Comparison of ENCODE assay signal across 26 cellular contexts in the genomic region with DNA sequence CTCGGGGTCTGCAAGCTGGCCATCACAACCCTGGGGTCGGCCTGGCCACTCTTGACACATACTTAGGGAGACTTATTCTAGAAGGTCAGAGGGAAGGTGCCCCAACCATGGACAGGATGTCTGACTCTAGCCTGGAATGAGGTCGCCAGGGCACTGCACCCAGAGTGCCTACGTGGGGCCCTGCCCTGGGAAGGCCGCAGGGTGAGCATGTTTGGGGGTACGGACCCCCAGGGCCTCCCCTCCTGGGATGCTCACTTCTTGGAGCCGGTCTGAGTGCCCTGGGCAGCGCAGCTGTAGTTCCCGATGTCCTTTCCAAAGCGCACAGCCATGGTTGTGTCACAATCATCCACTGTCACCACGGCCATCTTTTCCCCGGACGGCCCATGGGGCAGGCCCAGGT.
"Had no signal": no experiment of that assay in that cellular context is flagged by ENCODE, and none has a peak within 500 bp of the region (broad histone marks: within the 10 kb centered on the region; RNA-seq: fewer than 3 reads in every experiment).

No MANE protein-coding gene starts in this region.

- ATAC-seq: stimulated activated effector memory CD8-positive, alpha-beta T cell treated with anti-CD3 and anti-CD28 coated beads, Interleukin-12 subunit alpha, Interleukin-12 subunit beta, amount 100 ng/mL, for 72 hours; stimulated activated memory B cell treated with anti-CD40 and anti-IgM and Interleukin-4, amounts not matched to agents 10 μg/mL and 1 μg/mL and 100 μg/mL, for 72 hours; stimulated activated naive B cell treated with anti-CD40 and anti-IgM and Interleukin-4, amounts not matched to agents 10 μg/mL and 1 μg/mL and 100 μg/mL, for 72 hours; stimulated activated naive CD8-positive, alpha-beta T cell treated with anti-CD3 and anti-CD28 coated beads, Interleukin-15, amount 100 ng/mL, for 72 hours; stimulated activated naive CD8-positive, alpha-beta T cell treated with anti-CD3 and anti-CD28 coated beads, Interleukin-15, Interleukin-2, amounts not matched to agents 100 U/mL and 50 U/mL, for 24 hours; upper lobe of right lung had no signal

- H3K27me3 ChIP-seq: suprapubic skin, testis, thyroid gland, tibial nerve, transverse colon, upper lobe of left lung, upper lobe of right lung, uterus, vagina had no signal

- DNase-seq: stimulated activated CD4-positive, alpha-beta T cell treated with anti-CD3 and anti-CD28 coated beads, Interleukin-2, amount 100 ng/mL, for 48 hours; stimulated activated CD4-positive, alpha-beta T cell treated with anti-CD3 and anti-CD28 coated beads, Interleukin-4, amount 100 ng/mL, for 1 hour; stimulated activated CD4-positive, alpha-beta T cell treated with anti-CD3 and anti-CD28 coated beads, Interleukin-4, amount 100 ng/mL, for 24 hours; stimulated activated CD4-positive, alpha-beta T cell treated with anti-CD3 and anti-CD28 coated beads, Interleukin-4, amount 100 ng/mL, for 4 hours; stimulated activated CD8-positive, alpha-beta memory T cell treated with anti-CD3 and anti-CD28 coated beads, Interleukin-4, amount 100 ng/mL, for 48 hours; stimulated activated naive B cell treated with anti-CD40 and anti-IgM and Interleukin-4, amounts not matched to agents 10 μg/mL and 1 μg/mL and 100 μg/mL, for 72 hours; stimulated activated naive CD4-positive, alpha-beta T cell; stimulated activated naive CD4-positive, alpha-beta T cell treated with Interleukin-2 at 50 U/mL for 16 hours; stimulated activated naive CD8-positive, alpha-beta T cell treated with anti-CD3 and anti-CD28 coated beads, Interleukin-15, amount 100 ng/mL, for 72 hours; stimulated activated naive CD8-positive, alpha-beta T cell treated with anti-CD3 and anti-CD28 coated beads, Interleukin-15, Interleukin-2, amounts not matched to agents 100 U/mL and 50 U/mL, for 24 hours; stomach; substantia nigra; testis; thyroid gland; tibial artery; transverse colon; trophoblast cell; upper lobe of right lung; uterus had no signal

- H3K36me3 ChIP-seq: thoracic aorta, tibial artery, tibial nerve, transverse colon, upper lobe of right lung, uterus had no signal

- H3K9me3 ChIP-seq: stomach, suprapubic skin, testis, thoracic aorta, thyroid gland, tibial artery, tibial nerve, transverse colon, upper lobe of left lung, upper lobe of right lung, uterus, vagina had no signal

- H3K27ac ChIP-seq: stomach, suprapubic skin, testis, thoracic aorta, thyroid gland, tibial artery, tibial nerve, transverse colon, upper lobe of left lung, upper lobe of right lung, uterus, vagina had no signal

- H3K4me1 ChIP-seq: stomach, suprapubic skin, testis, tibial artery, tibial nerve, upper lobe of left lung, upper lobe of right lung, uterus, vagina had no signal

- H3K4me3 ChIP-seq: stomach, suprapubic skin, testis, thoracic aorta, thyroid gland, tibial artery, tibial nerve, transverse colon, upper lobe of left lung, upper lobe of right lung, uterus, vagina had no signal
